Comparison of ENCODE assay signal across 12 cellular contexts in genomic region chr14:68521952-68522509, GRCh38.
DNase-seq lines count a peak whose midpoint lies in the region; ATAC-seq and TF ChIP-seq lines count a peak whose summit lies in the region.
"Had no signal": no experiment of that assay in that cellular context is flagged by ENCODE, and none has a peak within 500 bp of the region (broad histone marks: within the 10 kb centered on the region; RNA-seq: fewer than 3 reads in every experiment).

No MANE protein-coding gene starts in this region.

- H3K4me3 ChIP-seq in right atrium auricular region (no peak overlapping the region), osteoblast (ENCODE audit: insufficient read depth, low read length) (no peak overlapping the region)

- no peak for ATAC-seq in activated T-helper 17 cell treated with anti-CD3 and anti-CD28 coated beads, Interleukin-2, amount 50 U/mL, for 72 hours (replicated peaks)
- no peak for ATAC-seq in GM21825 (IDR thresholded peaks at IDR 0.05; ENCODE audit: unreplicated experiment)

- H3K36me3 ChIP-seq in right atrium auricular region (no peaks in the 10 kb centered on the region), osteoblast (ENCODE audit: insufficient read depth, low read length) (no peaks in the 10 kb centered on the region)

- H3K27ac Mint-ChIP-seq in activated T-helper 17 cell treated with anti-CD3 and anti-CD28 coated beads, Interleukin-2, amount 50 U/mL, for 72 hours, result peak overlapping the region; percentile 46
- peak overlapping the region; percentile 100 for H3K27ac Mint-ChIP-seq in type B pancreatic cell

- H3K4me1 Mint-ChIP-seq in activated T-helper 17 cell treated with anti-CD3 and anti-CD28 coated beads, Interleukin-2, amount 50 U/mL, for 72 hours, result peaks cover 5% of the 10 kb centered on the region
- peaks cover 68% of the 10 kb centered on the region for H3K4me1 Mint-ChIP-seq in type B pancreatic cell (ENCODE audit: unreplicated experiment)

- peak overlapping the region; percentile 47 to 60 for H3K27ac ChIP-seq in right atrium auricular region
- H3K27ac ChIP-seq in osteoblast (ENCODE audit: low read depth, low read length), result no peak overlapping the region

- H3K79me2 ChIP-seq in osteoblast (ENCODE audit: insufficient read depth, low read length), result no peaks in the 10 kb centered on the region

- H3K9me3 Mint-ChIP-seq in activated T-helper 17 cell treated with anti-CD3 and anti-CD28 coated beads, Interleukin-2, amount 50 U/mL, for 72 hours, result no peaks in the 10 kb centered on the region
- H3K9me3 Mint-ChIP-seq in type B pancreatic cell, result peaks cover 23% of the 10 kb centered on the region
- H3K9me3 Mint-ChIP-seq: central memory CD8-positive, alpha-beta T cell had no signal

- TF ChIP-seq CTCF in right atrium auricular region (IDR thresholded peaks at IDR 0.05), result no peak
- no peak for TF ChIP-seq CTCF in osteoblast (IDR thresholded peaks at IDR 0.05; ENCODE audit: extremely low read depth, low read depth, low read length)
- TF ChIP-seq CTCF in type B pancreatic cell (conservative IDR thresholded peaks at IDR 0.05), result no peak

- no peaks in the 10 kb centered on the region for H3K27me3 Mint-ChIP-seq in activated T-helper 17 cell treated with anti-CD3 and anti-CD28 coated beads, Interleukin-2, amount 50 U/mL, for 72 hours
- no peaks in the 10 kb centered on the region for H3K27me3 Mint-ChIP-seq in type B pancreatic cell
- H3K27me3 Mint-ChIP-seq: central memory CD8-positive, alpha-beta T cell had no signal

- in situ Hi-C loops in ACHN (cut with HindIII; ENCODE audit: low pct_ligation_motif_present, low pct_unique_long_range_greater_than_20kb, low sequenced_read_pairs), result no loop called here

- H2AFZ ChIP-seq in osteoblast (ENCODE audit: low read length), result peak overlapping the region; percentile 42

- no peaks in the 10 kb centered on the region for H3K36me3 Mint-ChIP-seq in activated T-helper 17 cell treated with anti-CD3 and anti-CD28 coated beads, Interleukin-2, amount 50 U/mL, for 72 hours (ENCODE audit: low read depth)
- H3K36me3 Mint-ChIP-seq in type B pancreatic cell, result peaks cover 21% of the 10 kb centered on the region

- DNase-seq in right atrium auricular region (ENCODE audit: low spot score) (peak; percentile 55), osteoblast (ENCODE audit: insufficient read length, low spot score, missing footprints) (no peak), type B pancreatic cell (ENCODE audit: extremely low spot score, unreplicated experiment) (no peak), ACHN (no peak), SIG-M5 (lab: John Stamatoyannopoulos, UW) (no peak), NCI-H1092 (lab: John Stamatoyannopoulos, UW) (no peak)
- DNase-seq: activated gamma-delta T cell, kidney glomerular epithelial cell, MM.1S had no signal

- H3K9me3 ChIP-seq in right atrium auricular region, result peaks cover 0 to 3% of the 10 kb centered on the region in 2 donors
- no peaks in the 10 kb centered on the region for H3K9me3 ChIP-seq in osteoblast (ENCODE audit: low read depth, low read length)

- no peaks in the 10 kb centered on the region for H4K20me1 ChIP-seq in osteoblast (ENCODE audit: insufficient read depth, low read length)

- H3K4me2 ChIP-seq in osteoblast (ENCODE audit: insufficient read depth, low read length), result no peak overlapping the region

- H3K4me1 ChIP-seq in right atrium auricular region, result peaks cover 0 to 61% of the 10 kb centered on the region in 2 donors
- H3K4me1 ChIP-seq in osteoblast (ENCODE audit: insufficient read depth, low read length), result peaks cover 32% of the 10 kb centered on the region

- H3K27me3 ChIP-seq in right atrium auricular region, result no peaks in the 10 kb centered on the region
- no peaks in the 10 kb centered on the region for H3K27me3 ChIP-seq in osteoblast (ENCODE audit: insufficient read depth, low read length)

- H3K4me3 Mint-ChIP-seq in activated T-helper 17 cell treated with anti-CD3 and anti-CD28 coated beads, Interleukin-2, amount 50 U/mL, for 72 hours, result no peak overlapping the region
- peak overlapping the region; percentile 55 for H3K4me3 Mint-ChIP-seq in type B pancreatic cell
- H3K4me3 Mint-ChIP-seq: central memory CD8-positive, alpha-beta T cell had no signal
